8 cellular contexts compared by ENCODE assay signal in genomic region chr18:45686892-45687611, GRCh38. TPM values are rescaled to one million over a fixed set of nuclear protein-coding genes. Genes with fewer than 3 reads are reported as not detected.
DNase-seq lines count a peak whose midpoint lies in the region; ATAC-seq, FAIRE-seq and TF ChIP-seq lines count a peak whose summit lies in the region.

No MANE protein-coding gene starts in this region.

- DNase-seq in NK-92 treated with Interleukin-12 subunit alpha and Interleukin-12 subunit beta, amount 100 ng/mL, for 24 hours (lab: John Stamatoyannopoulos, UW) = peak; percentile 62
- no peak for DNase-seq in NK-92 (lab: John Stamatoyannopoulos, UW; ENCODE audit: unreplicated experiment)
- DNase-seq in RPMI8226 = peak; percentile 69
- DNase-seq in activated naive CD8-positive, alpha-beta T cell treated with anti-CD3 and anti-CD28 coated beads, Interleukin-2, amount 50 U/mL, for 24 hours = peak; percentile 45
- DNase-seq in stimulated activated CD4-positive, alpha-beta T cell treated with anti-CD3 and anti-CD28 coated beads, Interleukin-15, amount 100 ng/mL, for 24 hours = peak; percentile 48
- no peak for DNase-seq in BE2C
- no peak for DNase-seq in D721Med (ENCODE audit: insufficient read length, low spot score)

- H3K36me3 Mint-ChIP-seq in activated naive CD8-positive, alpha-beta T cell treated with anti-CD3 and anti-CD28 coated beads, Interleukin-2, amount 50 U/mL, for 24 hours (ENCODE audit: low read depth) = no peaks in the 10 kb centered on the region

- ATAC-seq in HG03060 (IDR thresholded peaks at IDR 0.05; ENCODE audit: low read depth, unreplicated experiment) = peak; percentile 79
- ATAC-seq in activated naive CD8-positive, alpha-beta T cell treated with anti-CD3 and anti-CD28 coated beads, Interleukin-2, amount 50 U/mL, for 24 hours = peak; percentile 88

- TF ChIP-seq CTCF in BE2C (IDR thresholded peaks at IDR 0.05; ENCODE audit: low read depth, low read length) (no peak), D721Med (IDR thresholded peaks at IDR 0.05; ENCODE audit: insufficient read depth, missing control alignments) (no peak)

- no peaks in the 10 kb centered on the region for H3K36me3 ChIP-seq in BE2C

- H3K27me3 ChIP-seq in BE2C = peaks cover 4% of the 10 kb centered on the region; the same call in 1 of the 2 replicates

- H3K27me3 Mint-ChIP-seq in activated naive CD8-positive, alpha-beta T cell treated with anti-CD3 and anti-CD28 coated beads, Interleukin-2, amount 50 U/mL, for 24 hours = peaks cover 11% of the 10 kb centered on the region

- H3K9me3 Mint-ChIP-seq in activated naive CD8-positive, alpha-beta T cell treated with anti-CD3 and anti-CD28 coated beads, Interleukin-2, amount 50 U/mL, for 24 hours = no peaks in the 10 kb centered on the region

- no peak for FAIRE-seq in D721Med (lab: Jason Lieb, UNC)

- H3K4me3 Mint-ChIP-seq in activated naive CD8-positive, alpha-beta T cell treated with anti-CD3 and anti-CD28 coated beads, Interleukin-2, amount 50 U/mL, for 24 hours = peak overlapping the region; percentile 80

- no peaks in the 10 kb centered on the region for H3K9me3 ChIP-seq in BE2C

- peak overlapping the region; percentile 83 for H3K27ac Mint-ChIP-seq in activated naive CD8-positive, alpha-beta T cell treated with anti-CD3 and anti-CD28 coated beads, Interleukin-2, amount 50 U/mL, for 24 hours

- H3K4me1 ChIP-seq in BE2C = no peaks in the 10 kb centered on the region

- peaks cover 72% of the 10 kb centered on the region for H3K4me1 Mint-ChIP-seq in activated naive CD8-positive, alpha-beta T cell treated with anti-CD3 and anti-CD28 coated beads, Interleukin-2, amount 50 U/mL, for 24 hours

- H3K4me3 ChIP-seq in BE2C (ENCODE audit: low read depth, low read length) = no peak overlapping the region

RNA-seq across cellular contexts. Expression of gene SLC14A1, which starts 36.9 kb away (rescaled TPM):
- not detected for polyA plus RNA-seq in BE2C (2012; ENCODE audit: insufficient read depth, insufficient read length, low read depth)

Comparison
In these comparisons a context has a peak if more than half of its experiments do, and no peak if none do; other contexts are left out.
1. DNase-seq: peak in NK-92 treated with Interleukin-12 subunit alpha and Interleukin-12 subunit beta, amount 100 ng/mL, for 24 hours (single experiment), RPMI8226 (single experiment), activated naive CD8-positive, alpha-beta T cell treated with anti-CD3 and anti-CD28 coated beads, Interleukin-2, amount 50 U/mL, for 24 hours (single experiment) and stimulated activated CD4-positive, alpha-beta T cell treated with anti-CD3 and anti-CD28 coated beads, Interleukin-15, amount 100 ng/mL, for 24 hours (single experiment); none in NK-92 (single experiment), BE2C (single experiment) and D721Med (single experiment).